Comparison of ENCODE assay signal across 19 cellular contexts in the genomic region with DNA sequence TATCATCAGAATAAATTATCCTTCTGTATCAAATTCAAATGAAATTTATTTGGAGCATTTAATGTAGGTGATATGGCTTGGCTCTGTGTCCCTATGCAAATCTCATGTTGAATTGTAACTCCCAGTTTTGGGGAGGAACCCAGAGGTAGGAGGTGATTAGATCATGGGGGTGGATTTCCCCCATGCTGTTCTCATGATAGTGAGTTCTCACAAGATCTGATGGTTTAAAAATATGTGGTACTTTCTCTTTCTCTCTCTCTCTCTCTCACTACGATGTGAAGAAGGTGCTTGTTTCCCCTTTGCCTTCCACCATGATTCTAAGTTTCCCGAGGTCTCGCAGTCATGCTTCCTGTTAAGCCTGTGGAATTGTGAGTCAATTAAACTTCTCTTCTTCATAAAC.
DNase-seq lines count a peak whose midpoint lies in the region; ATAC-seq, FAIRE-seq and TF ChIP-seq lines count a peak whose summit lies in the region.
"Had no signal": no experiment of that assay in that cellular context is flagged by ENCODE, and none has a peak within 500 bp of the region (broad histone marks: within the 10 kb centered on the region; RNA-seq: fewer than 3 reads in every experiment).

No MANE protein-coding gene starts in this region.

- in situ Hi-C loops in GM23248 (cut with MboI): no loop called here

- no peaks in the 10 kb centered on the region for H3K9me1 ChIP-seq in endothelial cell of umbilical vein (replicated peaks; ENCODE audit: control insufficient read depth, extremely low read depth, insufficient read depth, low read length)

- ATAC-seq in GM18519 (IDR thresholded peaks at IDR 0.05; ENCODE audit: low FRiP score, unreplicated experiment) (peak; percentile 44), HG03460 (IDR thresholded peaks at IDR 0.05; ENCODE audit: unreplicated experiment) (no peak)
- ATAC-seq: K562 had no signal

- DNase-seq in GM23248 (no peak), M059J (ENCODE audit: low read depth) (peak; percentile 22), endothelial cell of umbilical vein (ENCODE audit: low read depth, low spot score) (peak; percentile 11), NCI-H1092 treated with DMSO at 0.1 percent for 48 hours (lab: John Stamatoyannopoulos, UW) (no peak), kidney tubule cell (ENCODE audit: low spot score) (no peak)
- no peak for DNase-seq in activated naive CD4-positive, alpha-beta T cell treated with anti-CD3 and anti-CD28 coated beads, Interleukin-2, amount 50 U/mL, for 16 hours
- DNase-seq: ACHN; CD4-positive, alpha-beta memory T cell; DMS79 treated with DMSO at 0.1 percent for 48 hours; GF-D8; NCI-H1105; NCI-H187; NCI-H2171; SIG-M5 had no signal

- no peaks in the 10 kb centered on the region for H3K9me2 ChIP-seq in GM23248 (ENCODE audit: insufficient read depth)

- dilution Hi-C loops in endothelial cell of umbilical vein (cut with MboI; ENCODE audit: extremely low pct_ligation_motif_present, low sequenced_read_pairs): no loop called here

- intact Hi-C loops in endothelial cell of umbilical vein (cut with micrococcal nuclease): no loop called here

- H3K9ac ChIP-seq in GM23248 (no peak overlapping the region), endothelial cell of umbilical vein (replicated peaks; ENCODE audit: extremely low read depth, insufficient read depth, low read length) (no peak overlapping the region)

- peaks cover 9% of the 10 kb centered on the region for H3F3A ChIP-seq in GM23248 (ENCODE audit: insufficient read depth)

- no peak for FAIRE-seq in endothelial cell of umbilical vein (lab: Jason Lieb, UNC)
- FAIRE-seq: D721Med, K562 had no signal

- no peak for TF ChIP-seq CTCF in endothelial cell of umbilical vein (IDR thresholded peaks at IDR 0.05; ENCODE audit: extremely low read depth in 1 of 2, insufficient read depth in 1 of 2, low read depth in 1 of 2, low read length in 2 of 2)

- CTCF ChIA-PET in endothelial cell of umbilical vein (lab: Charles Lee): interaction anchor here (1.3 to 2.3 kb wide), 2 partner anchors 674 to 864 kb away, joined by 3 to 5 read pairs; no protein-coding TSS in a partner anchor

- POLR2A ChIA-PET in endothelial cell of umbilical vein (lab: Charles Lee): no interaction called here

- H4K20me1 ChIP-seq in GM23248 (ENCODE audit: insufficient read depth) (no peaks in the 10 kb centered on the region), endothelial cell of umbilical vein (replicated peaks; ENCODE audit: control insufficient read depth, extremely low read depth, insufficient read depth, low read length) (no peaks in the 10 kb centered on the region)

- no peaks in the 10 kb centered on the region for H3K27me3 ChIP-seq in GM23248 (replicated peaks; ENCODE audit: insufficient read depth)
- no peaks in the 10 kb centered on the region for H3K27me3 ChIP-seq in endothelial cell of umbilical vein (ENCODE audit: control insufficient read depth in 2 of 2, insufficient read depth in 2 of 2, low read length in 2 of 2)

- no TSS peak for BruUV-seq in endothelial cell of umbilical vein (replicated peaks; lab: Mats Ljungman, UMichigan)

- H3K4me2 ChIP-seq in GM23248 (ENCODE audit: unreplicated experiment): no peak overlapping the region
- no peak overlapping the region for H3K4me2 ChIP-seq in endothelial cell of umbilical vein (ENCODE audit: insufficient read depth, low read length)

- no peak for TF ChIP-seq POLR2A in endothelial cell of umbilical vein (IDR thresholded peaks at IDR 0.05; ENCODE audit: low read depth, low read length)

- no peak overlapping the region for H3K4me3 ChIP-seq in GM23248
- H3K4me3 ChIP-seq in endothelial cell of umbilical vein (replicated peaks in 1 of 3; ENCODE audit: insufficient read depth in 1 of 3, low read depth in 1 of 3, low read length in 3 of 3): no peak overlapping the region
- H3K4me3 ChIP-seq: K562 had no signal

- H3K79me2 ChIP-seq in GM23248 (ENCODE audit: insufficient read depth) (no peaks in the 10 kb centered on the region), endothelial cell of umbilical vein (ENCODE audit: control insufficient read depth, insufficient read depth, low read length) (no peaks in the 10 kb centered on the region)

- WGBS in GM23248 (ENCODE audit: low coverage in 1 of 2, low lambda C conversion rate in 2 of 2, missing lambda C conversion rate in 2 of 2), 2 experiments: 79 to 86% methylated on average over 3 of the region's 3 CpGs

- H3K4me1 ChIP-seq in GM23248 (ENCODE audit: insufficient read depth) (peaks cover 22% of the 10 kb centered on the region), endothelial cell of umbilical vein (ENCODE audit: control insufficient read depth, extremely low read depth, insufficient read depth, low read length) (peaks cover 14% of the 10 kb centered on the region)

- H3K27ac ChIP-seq in GM23248: no peak overlapping the region
- H3K27ac ChIP-seq in endothelial cell of umbilical vein (ENCODE audit: insufficient read depth, low read depth, low read length): no peak overlapping the region
- H3K27ac ChIP-seq: HL-60 had no signal

- H2AFZ ChIP-seq in GM23248 (peak overlapping the region; percentile 67; the same call in 1 of the 2 replicates), endothelial cell of umbilical vein (ENCODE audit: low read depth, low read length) (peak overlapping the region; percentile 84)

- H3K9me3 ChIP-seq in GM23248 (ENCODE audit: low read depth): no peaks in the 10 kb centered on the region
- H3K9me3 ChIP-seq in endothelial cell of umbilical vein (replicated peaks; ENCODE audit: control insufficient read depth, insufficient read depth, low read length): no peaks in the 10 kb centered on the region

- no peaks in the 10 kb centered on the region for H3K36me3 ChIP-seq in GM23248 (ENCODE audit: low read depth)
- H3K36me3 ChIP-seq in endothelial cell of umbilical vein (ENCODE audit: control insufficient read depth in 2 of 2, extremely low read depth in 1 of 2, insufficient read depth in 2 of 2, low read length in 2 of 2): no peaks in the 10 kb centered on the region

TF ChIP-seq in endothelial cell of umbilical vein, 7 proteins besides CTCF, POLR2A, EP300 and RAD21:
- TF ChIP-seq FOS (IDR thresholded peaks at IDR 0.05; ENCODE audit: borderline replicate concordance, insufficient read depth, low read length) (no peak), EZH2 (IDR thresholded peaks at IDR 0.05; ENCODE audit: borderline replicate concordance, low read depth, low read length, severe bottlenecking) (no peak)
- TF ChIP-seq, protein P1, sequence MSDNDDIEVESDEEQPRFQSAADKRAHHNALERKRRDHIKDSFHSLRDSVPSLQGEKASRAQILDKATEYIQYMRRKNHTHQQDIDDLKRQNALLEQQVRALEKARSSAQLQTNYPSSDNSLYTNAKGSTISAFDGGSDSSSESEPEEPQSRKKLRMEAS (IDR thresholded peaks at IDR 0.05; ENCODE audit: insufficient read depth, insufficient read length): no peak

Comparison
In these comparisons a context has a peak if more than half of its experiments do, and no peak if none do; other contexts are left out.
1. DNase-seq: peak in M059J (single experiment) and endothelial cell of umbilical vein (single experiment); none in GM23248 (single experiment), activated naive CD4-positive, alpha-beta T cell treated with anti-CD3 and anti-CD28 coated beads, Interleukin-2, amount 50 U/mL, for 16 hours (single experiment), NCI-H1092 treated with DMSO at 0.1 percent for 48 hours (single experiment) and kidney tubule cell (single experiment).